In genomic region chr20:2507875-2508630, GRCh38 we compare ENCODE assay signal across 8 cellular contexts. TPM values are rescaled to one million over a fixed set of nuclear protein-coding genes. Genes with fewer than 3 reads are reported as not detected.
DNase-seq lines count a peak whose midpoint lies in the region; ATAC-seq and TF ChIP-seq lines count a peak whose summit lies in the region.

No MANE protein-coding gene starts in this region.

- H3F3A ChIP-seq in neural progenitor cell (ENCODE audit: low read depth) = no peaks in the 10 kb centered on the region

- peak overlapping the region; percentile 100 for H2AFZ ChIP-seq in neural progenitor cell (replicated peaks)

- H3K27ac ChIP-seq in SJSA1 (peak overlapping the region; percentile 82), esophagus squamous epithelium (peak overlapping the region; percentile 85 to 93 (median 88)), neural progenitor cell (no peak overlapping the region)

- H3K36me3 Mint-ChIP-seq in Caco-2 (ENCODE audit: insufficient read depth, unreplicated experiment) = peaks cover 7% of the 10 kb centered on the region
- H3K36me3 Mint-ChIP-seq in neural progenitor cell = peaks cover 2% of the 10 kb centered on the region

- no peaks in the 10 kb centered on the region for H4K20me1 ChIP-seq in neural progenitor cell (ENCODE audit: low read depth)

- H3K27ac Mint-ChIP-seq in Caco-2 (ENCODE audit: unreplicated experiment) = peak overlapping the region; percentile 92
- H3K27ac Mint-ChIP-seq in neural progenitor cell = peak overlapping the region; percentile 72

- CTCF ChIA-PET in Caco-2 (lab: Charles Lee) = interaction anchor here (1.2 kb wide), 1 partner anchor 16 kb away, joined by 3 read pairs; no protein-coding TSS in a partner anchor

- H3K4me1 Mint-ChIP-seq in Caco-2 (ENCODE audit: low read depth, unreplicated experiment) (peaks cover 13% of the 10 kb centered on the region), neural progenitor cell (peaks cover 9% of the 10 kb centered on the region)

- DNase-seq in Caco-2 (no peak), HFF-Myc (ENCODE audit: extremely low read depth, low read depth) (no peak), SJSA1 (ENCODE audit: low read depth in 1 of 2, low spot score in 2 of 2) (no peak), esophagus squamous epithelium (lab: John Stamatoyannopoulos, UW) (no peak), neural progenitor cell (ENCODE audit: low spot score) (no peak), SKM-1 treated with dmso at 0.1 percent for 144 hours (lab: John Stamatoyannopoulos, UW; ENCODE audit: unreplicated experiment) (no peak), NCI-H2081 (lab: John Stamatoyannopoulos, UW) (no peak)

- intact Hi-C loops in Caco-2 (cut with micrococcal nuclease; ENCODE audit: unreplicated experiment) = loop anchor here (2.0 to 5.0 kb wide), 2 partner anchors 37 to 144 kb away; partner anchors contain the start of genes NOP56 and SNRPB
- intact Hi-C loops in esophagus squamous epithelium (cut with DNase I) = no loop called here

- H3K27me3 Mint-ChIP-seq in Caco-2 (ENCODE audit: insufficient read depth, unreplicated experiment) = no peaks in the 10 kb centered on the region
- no peaks in the 10 kb centered on the region for H3K27me3 Mint-ChIP-seq in neural progenitor cell (ENCODE audit: insufficient read depth, low read depth)

- TF ChIP-seq CTCF in Caco-2 (IDR thresholded peaks at IDR 0.05; ENCODE audit: insufficient read depth in 1 of 2, low read depth in 1 of 2, low read length in 1 of 2, severe bottlenecking in 1 of 2, unreplicated experiment in 1 of 2) (no peak), HFF-Myc (IDR thresholded peaks at IDR 0.05; ENCODE audit: low read depth, low read length, missing control alignments) (no peak), esophagus squamous epithelium (IDR thresholded peaks at IDR 0.05) (no peak), neural progenitor cell (IDR thresholded peaks at IDR 0.05) (no peak)

- peak overlapping the region; percentile 92 for H3K4me2 ChIP-seq in neural progenitor cell

- POLR2A ChIA-PET in Caco-2 (lab: Charles Lee) = interaction anchor here (3.1 kb wide), 1 partner anchor 37 kb away, joined by 11 read pairs; the partner anchor contains the start of gene SNRPB

- peak overlapping the region; percentile 4 for H3K9ac ChIP-seq in neural progenitor cell

- H3K4me3 ChIP-seq in Caco-2 (ENCODE audit: low read depth, low read length) (peak overlapping the region; percentile 90), HFF-Myc (replicated peaks; ENCODE audit: low read depth, low read length) (peak overlapping the region; percentile 89), SJSA1 (peak overlapping the region; percentile 65), esophagus squamous epithelium (peak overlapping the region; percentile 56 to 83 (median 74)), neural progenitor cell (peak overlapping the region; percentile 77)

- H3K36me3 ChIP-seq in Caco-2 (ENCODE audit: control insufficient read depth, insufficient read depth, low read length) (no peaks in the 10 kb centered on the region), SJSA1 (no peaks in the 10 kb centered on the region), esophagus squamous epithelium (no peaks in the 10 kb centered on the region), neural progenitor cell (no peaks in the 10 kb centered on the region)

- TSS peak; percentile 43 for BruUV-seq in Caco-2 (replicated peaks; lab: Mats Ljungman, UMichigan)

- H3K9me3 ChIP-seq in Caco-2 = no peaks in the 10 kb centered on the region
- no peaks in the 10 kb centered on the region for H3K9me3 ChIP-seq in SJSA1 (replicated peaks)
- no peaks in the 10 kb centered on the region for H3K9me3 ChIP-seq in esophagus squamous epithelium
- H3K9me3 ChIP-seq in neural progenitor cell (ENCODE audit: low read depth) = no peaks in the 10 kb centered on the region

- no peak for TF ChIP-seq POLR2A in esophagus squamous epithelium (IDR thresholded peaks at IDR 0.05)

- H3K4me1 ChIP-seq in Caco-2 = peaks cover 13% of the 10 kb centered on the region
- H3K4me1 ChIP-seq in SJSA1 (replicated peaks) = peaks cover 17% of the 10 kb centered on the region
- peaks cover 5 to 21% (median 15%) of the 10 kb centered on the region in 3 donors for H3K4me1 ChIP-seq in esophagus squamous epithelium
- no peaks in the 10 kb centered on the region for H3K4me1 ChIP-seq in neural progenitor cell

- H3K27me3 ChIP-seq in Caco-2 (replicated peaks; ENCODE audit: control insufficient read depth, insufficient read depth, low read length) = no peaks in the 10 kb centered on the region
- H3K27me3 ChIP-seq in SJSA1 (replicated peaks) = no peaks in the 10 kb centered on the region
- no peaks in the 10 kb centered on the region for H3K27me3 ChIP-seq in esophagus squamous epithelium
- peaks cover 48% of the 10 kb centered on the region for H3K27me3 ChIP-seq in neural progenitor cell

- peaks cover 11% of the 10 kb centered on the region for H3K79me2 ChIP-seq in neural progenitor cell (ENCODE audit: low read depth)

- no peak for ATAC-seq in GM18519 (IDR thresholded peaks at IDR 0.05; ENCODE audit: low FRiP score, unreplicated experiment)

- no peaks in the 10 kb centered on the region for H3K9me3 Mint-ChIP-seq in Caco-2 (ENCODE audit: unreplicated experiment)
- H3K9me3 Mint-ChIP-seq in neural progenitor cell = peaks cover 4% of the 10 kb centered on the region

- peak overlapping the region; percentile 88 for H3K4me3 Mint-ChIP-seq in Caco-2 (ENCODE audit: unreplicated experiment)
- H3K4me3 Mint-ChIP-seq in neural progenitor cell = peak overlapping the region; percentile 100

- 11 to 17% methylated on average over 8 to 10 of the region's 22 CpGs for WGBS in esophagus squamous epithelium, 2 donors

RNA-seq across cellular contexts. Expression of gene ZNF343, which starts 0.7 kb away (rescaled TPM):
- 8.0 and 11.0 TPM in 2 replicates for total RNA-seq in Caco-2 (2022)
- total RNA-seq in SJSA1 (2014; rRNA removed; shearing (Covaris generic)) = 6.9 and 8.4 TPM in 2 replicates
- 10 to 100 TPM in 1 of 4 donors, 1 to 10 TPM in 3; 4.9 to 13.2 (median 5.4) TPM for total RNA-seq in esophagus squamous epithelium
- 7.4 and 9.7 TPM in 2 replicates for total RNA-seq in neural progenitor cell (ENCODE audit: low replicate concordance)

RNA-seq across cellular contexts. Expression of gene TMC2, which starts 28.3 kb away (rescaled TPM):
- not detected in 2 replicates for total RNA-seq in Caco-2 (2022)
- not detected in 2 replicates for total RNA-seq in SJSA1 (2014; rRNA removed; shearing (Covaris generic))
- under 1 TPM in 1 of 4 donors, not detected in 3; 0.19 TPM for total RNA-seq in esophagus squamous epithelium
- not detected in 2 replicates for total RNA-seq in neural progenitor cell (ENCODE audit: low replicate concordance)

RNA-seq across cellular contexts. Expression of gene SNRPB, which starts 37.5 kb away (rescaled TPM):
- 532 and 533 TPM in 2 replicates for total RNA-seq in Caco-2 (2022)
- total RNA-seq in SJSA1 (2014; rRNA removed; shearing (Covaris generic)) = 876 and 883 TPM in 2 replicates
- 100 to 1,000 TPM; 244 to 393 (median 277) TPM for total RNA-seq in esophagus squamous epithelium
- 323 and 591 TPM in 2 replicates for total RNA-seq in neural progenitor cell (ENCODE audit: low replicate concordance)
